Comparison of ENCODE assay signal across 8 cellular contexts in the genomic region with DNA sequence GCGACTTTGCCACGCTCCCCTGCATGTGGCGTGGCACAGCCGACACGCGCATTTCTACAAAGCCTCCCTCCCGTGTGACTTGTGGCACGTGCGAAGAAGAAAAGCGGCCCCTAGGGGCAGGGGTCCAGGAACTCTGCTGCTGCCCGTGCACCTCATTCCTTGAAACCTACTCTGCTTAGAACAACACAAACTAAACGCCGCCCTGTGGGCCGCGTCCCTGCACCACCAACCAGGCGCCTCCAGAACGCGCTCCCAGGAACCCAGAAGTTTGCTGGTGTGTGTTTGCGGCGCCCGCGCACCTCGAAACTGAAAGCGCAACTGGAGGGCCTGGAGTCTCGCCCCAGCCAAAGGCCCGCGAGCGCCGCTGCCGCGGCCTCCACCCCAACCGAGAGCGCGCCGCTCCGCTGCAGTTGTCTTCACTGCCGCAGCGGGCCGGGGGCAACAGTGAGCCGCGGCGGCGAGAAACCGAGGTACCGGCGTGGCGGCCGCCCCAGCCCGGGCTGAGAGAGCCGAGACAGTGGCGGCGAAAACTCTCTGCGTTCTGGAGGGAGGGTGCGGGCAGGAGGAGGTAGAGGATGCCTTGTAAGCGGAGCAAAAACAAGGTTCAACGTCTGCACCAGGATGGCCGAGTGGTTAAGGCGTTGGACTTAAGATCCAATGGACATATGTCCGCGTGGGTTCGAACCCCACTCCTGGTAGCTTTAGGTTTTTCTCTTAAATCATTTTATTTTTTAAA.
DNase-seq lines count a peak whose midpoint lies in the region; ATAC-seq and TF ChIP-seq lines count a peak whose summit lies in the region.

No MANE protein-coding gene starts in this region.

- H3K36me3 ChIP-seq in adrenal gland (replicated peaks in 1 of 2) (no peaks in the 10 kb centered on the region), heart left ventricle (no peaks in the 10 kb centered on the region)

- H3K4me3 ChIP-seq in adrenal gland (peak overlapping the region; percentile 0 to 83 (median 50)), heart left ventricle (peak overlapping the region; percentile 35 to 82 (median 71))

- peak; percentile 26 to 71 for TF ChIP-seq POLR2A in adrenal gland (IDR thresholded peaks at IDR 0.05)
- TF ChIP-seq POLR2A in heart left ventricle (IDR thresholded peaks at IDR 0.05), result peak in 1 of 2 donors; percentile 44

- H3K4me3 Mint-ChIP-seq in type B pancreatic cell, result peak overlapping the region; percentile 92

- H3K4me1 ChIP-seq in adrenal gland (replicated peaks in 1 of 2) (peaks cover 5 to 17% of the 10 kb centered on the region in 2 donors), heart left ventricle (peaks cover 0 to 25% (median 13%) of the 10 kb centered on the region in 12 donors)

- H3K27me3 ChIP-seq in adrenal gland (no peaks in the 10 kb centered on the region), heart left ventricle (no peaks in the 10 kb centered on the region)

- in situ Hi-C loops in GM13976 (cut with MboI; ENCODE audit: low sequenced_read_pairs, unreplicated experiment), result loop anchor here (5.0 kb wide), 1 partner anchor 114 kb away; no protein-coding TSS in a partner anchor

- 0 to 1% (median 0%) methylated on average over 20 to 61 of the region's 61 CpGs for WGBS in adrenal gland, 4 donors
- WGBS in heart left ventricle, 4 donors, result 0 to 1% (median 0%) methylated on average over 31 to 61 of the region's 61 CpGs

- intact Hi-C loops in adrenal gland (cut with DNase I) (loop anchor here (5.0 to 10.0 kb wide), 5 partner anchors 61 to 269 kb away; a partner anchor contains a TSS), heart left ventricle (cut with DNase I) (loop anchor here (1.0 to 10.0 kb wide), 19 partner anchors 46 to 269 kb away; a partner anchor contains a TSS)

- H3K36me3 Mint-ChIP-seq in type B pancreatic cell, result peaks cover 5% of the 10 kb centered on the region

- ATAC-seq in HG02852 (IDR thresholded peaks at IDR 0.05; ENCODE audit: unreplicated experiment) (peak; percentile 86), heart left ventricle (peak; percentile 91 to 96 (median 94))

- H3K27me3 Mint-ChIP-seq in type B pancreatic cell, result peaks cover 14% of the 10 kb centered on the region

- H3K9me3 Mint-ChIP-seq in type B pancreatic cell, result no peaks in the 10 kb centered on the region

- TF ChIP-seq CTCF in GM13976 (IDR thresholded peaks at IDR 0.05; ENCODE audit: borderline replicate concordance, control extremely low read depth, extremely low read depth, insufficient read depth, missing control alignments) (peak; percentile 56), adrenal gland (IDR thresholded peaks at IDR 0.05) (peak; percentile 54 to 93 (median 68)), heart left ventricle (IDR thresholded peaks at IDR 0.05) (peak; percentile 49 to 78 (median 66)), type B pancreatic cell (conservative IDR thresholded peaks at IDR 0.05) (peak; percentile 79)

- peak overlapping the region; percentile 91 to 98 (median 93) for H3K27ac ChIP-seq in adrenal gland
- peak overlapping the region; percentile 92 to 100 (median 96) for H3K27ac ChIP-seq in heart left ventricle

- H3K9me3 ChIP-seq in adrenal gland (replicated peaks in 1 of 3) (no peaks in the 10 kb centered on the region), heart left ventricle (peaks cover 0 to 6% (median 0%) of the 10 kb centered on the region in 12 donors)

- DNase-seq in GM13976 (ENCODE audit: low spot score) (peak; percentile 96), NCI-H1436 (lab: John Stamatoyannopoulos, UW) (peak; percentile 81), SW480 (ENCODE audit: low spot score) (peak; percentile 90), adrenal gland (peak; percentile 90 to 99 (median 95)), heart left ventricle (peak; percentile 92 to 96 (median 95)), pons (ENCODE audit: low spot score) (peak; percentile 96), type B pancreatic cell (ENCODE audit: extremely low spot score, unreplicated experiment) (peak; percentile 97)

- H3K4me1 Mint-ChIP-seq in type B pancreatic cell (ENCODE audit: unreplicated experiment), result peaks cover 22% of the 10 kb centered on the region

- H3K27ac Mint-ChIP-seq in type B pancreatic cell, result peak overlapping the region; percentile 99

Comparison
In these comparisons a context has a peak if more than half of its experiments do, and no peak if none do; other contexts are left out.
1. Peak in every context shown above with its lines: DNase-seq, ATAC-seq, H3K4me3 ChIP-seq and H3K27ac ChIP-seq.